1 cellular context compared by ENCODE assay signal in genomic region chr2:168166902-168167510, GRCh38.
TF ChIP-seq lines count a peak whose summit lies in the region.

No MANE protein-coding gene starts in this region.

TF ChIP-seq in HepG2, 621 proteins besides CTCF, POLR2A, EP300 and RAD21 (continued from another document and continues in another):
- TF ChIP-seq ETV5 (CRISPR knock-in tag; IDR thresholded peaks at IDR 0.05; ENCODE audit: borderline replicate concordance) (peak; percentile 74), FOXA1 (IDR thresholded peaks at IDR 0.05) (no peak), FOXA1 (CRISPR knock-in tag; IDR thresholded peaks at IDR 0.05) (peak; percentile 27; the same call in 1 of the 2 replicates), PCBP2 (optimal IDR thresholded peaks at IDR 0.05; ENCODE audit: low read depth, low read length, poor library complexity, severe bottlenecking) (no peak), NR2F2 (IDR thresholded peaks at IDR 0.05; ENCODE audit: borderline replicate concordance, low read depth) (peak; percentile 85), IRF2 (CRISPR knock-in tag; IDR thresholded peaks at IDR 0.05) (peak; percentile 48; the same call in 1 of the 2 replicates), DMAP1 (CRISPR knock-in tag; IDR thresholded peaks at IDR 0.05) (peak; percentile 33; the same call in 1 of the 2 replicates), MBD4 (IDR thresholded peaks at IDR 0.05; ENCODE audit: borderline replicate concordance, low read length) (no peak), NCOA2 (CRISPR knock-in tag; IDR thresholded peaks at IDR 0.05) (peak; percentile 98), TP53 (CRISPR knock-in tag; conservative IDR thresholded peaks at IDR 0.05) (peak; percentile 50; the same call in 1 of the 2 replicates), SAP130 (CRISPR knock-in tag; IDR thresholded peaks at IDR 0.05; ENCODE audit: low read depth) (peak; percentile 45; the same call in 1 of the 2 replicates), ZMYM2 (CRISPR knock-in tag; IDR thresholded peaks at IDR 0.05) (no peak), LCORL (IDR thresholded peaks at IDR 0.05) (peak; percentile 50), LCORL (CRISPR knock-in tag; IDR thresholded peaks at IDR 0.05) (peak; percentile 58; the same call in 1 of the 2 replicates), MLLT10 (CRISPR knock-in tag; IDR thresholded peaks at IDR 0.05) (no peak), FLYWCH1 (CRISPR knock-in tag; IDR thresholded peaks at IDR 0.05) (no peak), ZNF792 (CRISPR knock-in tag; IDR thresholded peaks at IDR 0.05) (no peak; the same call in 1 of the 2 replicates), ZNF546 (CRISPR knock-in tag; conservative IDR thresholded peaks at IDR 0.05) (no peak), IKZF1 (IDR thresholded peaks at IDR 0.05) (no peak), SMC3 (IDR thresholded peaks at IDR 0.05; ENCODE audit: low read length) (peak; percentile 26), SMYD3 (CRISPR knock-in tag; IDR thresholded peaks at IDR 0.05) (no peak), ARNT2 (CRISPR knock-in tag; IDR thresholded peaks at IDR 0.05; ENCODE audit: low read depth) (peak; percentile 71; the same call in 1 of the 2 replicates), ZNF264 (CRISPR knock-in tag; IDR thresholded peaks at IDR 0.05) (peak; percentile 59; the same call in 1 of the 2 replicates), ZUFSP (CRISPR knock-in tag; IDR thresholded peaks at IDR 0.05; ENCODE audit: borderline replicate concordance) (no peak), ZNF646 (CRISPR knock-in tag; IDR thresholded peaks at IDR 0.05) (peak; percentile 63; the same call in 1 of the 2 replicates), ZSCAN20 (CRISPR knock-in tag; IDR thresholded peaks at IDR 0.05; ENCODE audit: borderline replicate concordance) (no peak), NFIC (IDR thresholded peaks at IDR 0.05; ENCODE audit: low read length) (peak; percentile 47; the same call in 1 of the 2 replicates), SRSF4 (IDR thresholded peaks at IDR 0.05; ENCODE audit: low read depth, low read length, poor library complexity, severe bottlenecking) (no peak), ZNF552 (CRISPR knock-in tag; IDR thresholded peaks at IDR 0.05; ENCODE audit: borderline replicate concordance) (no peak), HDAC6 (IDR thresholded peaks at IDR 0.05; ENCODE audit: low read depth, low read length) (no peak), ZNF672 (CRISPR knock-in tag; IDR thresholded peaks at IDR 0.05) (no peak), TBP (CRISPR knock-in tag; IDR thresholded peaks at IDR 0.05) (no peak), TCF7 (IDR thresholded peaks at IDR 0.05; ENCODE audit: low read depth) (peak; percentile 79), ZNF501 (CRISPR knock-in tag; IDR thresholded peaks at IDR 0.05) (no peak), ZNF121 (CRISPR knock-in tag; IDR thresholded peaks at IDR 0.05) (no peak), ZNF83 (CRISPR knock-in tag; IDR thresholded peaks at IDR 0.05; ENCODE audit: borderline replicate concordance) (no peak), TRIM22 (IDR thresholded peaks at IDR 0.05) (no peak), ZNF296 (CRISPR knock-in tag; conservative IDR thresholded peaks at IDR 0.05) (no peak), SAFB2 (CRISPR knock-in tag; IDR thresholded peaks at IDR 0.05; ENCODE audit: borderline replicate concordance, low read depth) (no peak), CENPBD1 (CRISPR knock-in tag; IDR thresholded peaks at IDR 0.05; ENCODE audit: borderline replicate concordance, low read depth) (no peak), ZNF7 (CRISPR knock-in tag; IDR thresholded peaks at IDR 0.05) (peak; percentile 75), HMGA1 (CRISPR knock-in tag; conservative IDR thresholded peaks at IDR 0.05) (no peak), UBTF (CRISPR knock-in tag; IDR thresholded peaks at IDR 0.05) (peak; percentile 44; the same call in 1 of the 2 replicates), ZNF678 (CRISPR knock-in tag; IDR thresholded peaks at IDR 0.05) (no peak), KLF6 (CRISPR knock-in tag; IDR thresholded peaks at IDR 0.05) (peak; percentile 64; the same call in 1 of the 2 replicates), TEAD2 (CRISPR knock-in tag; IDR thresholded peaks at IDR 0.05) (no peak), KLF16 (CRISPR knock-in tag; IDR thresholded peaks at IDR 0.05) (peak in 1 of 2 experiments; percentile 46; a peak in 1 of 4 replicates), ELF1 (CRISPR knock-in tag; IDR thresholded peaks at IDR 0.05) (no peak), ZBTB7A (CRISPR knock-in tag; IDR thresholded peaks at IDR 0.05) (no peak; the same call in 1 of the 2 replicates)
- TF ChIP-seq, protein P1, sequence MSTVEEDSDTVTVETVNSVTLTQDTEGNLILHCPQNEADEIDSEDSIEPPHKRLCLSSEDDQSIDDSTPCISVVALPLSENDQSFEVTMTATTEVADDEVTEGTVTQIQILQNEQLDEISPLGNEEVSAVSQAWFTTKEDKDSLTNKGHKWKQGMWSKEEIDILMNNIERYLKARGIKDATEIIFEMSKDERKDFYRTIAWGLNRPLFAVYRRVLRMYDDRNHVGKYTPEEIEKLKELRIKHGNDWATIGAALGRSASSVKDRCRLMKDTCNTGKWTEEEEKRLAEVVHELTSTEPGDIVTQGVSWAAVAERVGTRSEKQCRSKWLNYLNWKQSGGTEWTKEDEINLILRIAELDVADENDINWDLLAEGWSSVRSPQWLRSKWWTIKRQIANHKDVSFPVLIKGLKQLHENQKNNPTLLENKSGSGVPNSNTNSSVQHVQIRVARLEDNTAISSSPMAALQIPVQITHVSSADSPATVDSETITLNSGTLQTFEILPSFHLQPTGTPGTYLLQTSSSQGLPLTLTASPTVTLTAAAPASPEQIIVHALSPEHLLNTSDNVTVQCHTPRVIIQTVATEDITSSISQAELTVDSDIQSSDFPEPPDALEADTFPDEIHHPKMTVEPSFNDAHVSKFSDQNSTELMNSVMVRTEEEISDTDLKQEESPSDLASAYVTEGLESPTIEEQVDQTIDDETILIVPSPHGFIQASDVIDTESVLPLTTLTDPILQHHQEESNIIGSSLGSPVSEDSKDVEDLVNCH (CRISPR knock-in tag; IDR thresholded peaks at IDR 0.05), result no peak
- TF ChIP-seq, protein P2, sequence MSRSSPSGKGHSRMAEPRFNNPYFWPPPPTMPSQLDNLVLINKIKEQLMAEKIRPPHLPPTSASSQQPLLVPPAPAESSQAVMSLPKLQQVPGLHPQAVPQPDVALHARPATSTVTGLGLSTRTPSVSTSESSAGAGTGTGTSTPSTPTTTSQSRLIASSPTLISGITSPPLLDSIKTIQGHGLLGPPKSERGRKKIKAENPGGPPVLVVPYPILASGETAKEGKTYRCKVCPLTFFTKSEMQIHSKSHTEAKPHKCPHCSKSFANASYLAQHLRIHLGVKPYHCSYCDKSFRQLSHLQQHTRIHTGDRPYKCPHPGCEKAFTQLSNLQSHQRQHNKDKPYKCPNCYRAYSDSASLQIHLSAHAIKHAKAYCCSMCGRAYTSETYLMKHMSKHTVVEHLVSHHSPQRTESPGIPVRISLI (CRISPR knock-in tag; IDR thresholded peaks at IDR 0.05; ENCODE audit: borderline replicate concordance), result peak; percentile 63; the same call in 1 of the 2 replicates
- TF ChIP-seq, protein P3, sequence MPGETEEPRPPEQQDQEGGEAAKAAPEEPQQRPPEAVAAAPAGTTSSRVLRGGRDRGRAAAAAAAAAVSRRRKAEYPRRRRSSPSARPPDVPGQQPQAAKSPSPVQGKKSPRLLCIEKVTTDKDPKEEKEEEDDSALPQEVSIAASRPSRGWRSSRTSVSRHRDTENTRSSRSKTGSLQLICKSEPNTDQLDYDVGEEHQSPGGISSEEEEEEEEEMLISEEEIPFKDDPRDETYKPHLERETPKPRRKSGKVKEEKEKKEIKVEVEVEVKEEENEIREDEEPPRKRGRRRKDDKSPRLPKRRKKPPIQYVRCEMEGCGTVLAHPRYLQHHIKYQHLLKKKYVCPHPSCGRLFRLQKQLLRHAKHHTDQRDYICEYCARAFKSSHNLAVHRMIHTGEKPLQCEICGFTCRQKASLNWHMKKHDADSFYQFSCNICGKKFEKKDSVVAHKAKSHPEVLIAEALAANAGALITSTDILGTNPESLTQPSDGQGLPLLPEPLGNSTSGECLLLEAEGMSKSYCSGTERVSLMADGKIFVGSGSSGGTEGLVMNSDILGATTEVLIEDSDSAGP (CRISPR knock-in tag; IDR thresholded peaks at IDR 0.05; ENCODE audit: borderline replicate concordance), result no peak; the same call in 1 of the 2 replicates
- TF ChIP-seq, protein P4, sequence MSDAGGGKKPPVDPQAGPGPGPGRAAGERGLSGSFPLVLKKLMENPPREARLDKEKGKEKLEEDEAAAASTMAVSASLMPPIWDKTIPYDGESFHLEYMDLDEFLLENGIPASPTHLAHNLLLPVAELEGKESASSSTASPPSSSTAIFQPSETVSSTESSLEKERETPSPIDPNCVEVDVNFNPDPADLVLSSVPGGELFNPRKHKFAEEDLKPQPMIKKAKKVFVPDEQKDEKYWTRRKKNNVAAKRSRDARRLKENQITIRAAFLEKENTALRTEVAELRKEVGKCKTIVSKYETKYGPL (CRISPR knock-in tag; IDR thresholded peaks at IDR 0.05), result 0 out of 2 replicates have a peak, but pooled peaks have one; percentile 17
